18 cellular contexts compared by ENCODE assay signal in the genomic region with DNA sequence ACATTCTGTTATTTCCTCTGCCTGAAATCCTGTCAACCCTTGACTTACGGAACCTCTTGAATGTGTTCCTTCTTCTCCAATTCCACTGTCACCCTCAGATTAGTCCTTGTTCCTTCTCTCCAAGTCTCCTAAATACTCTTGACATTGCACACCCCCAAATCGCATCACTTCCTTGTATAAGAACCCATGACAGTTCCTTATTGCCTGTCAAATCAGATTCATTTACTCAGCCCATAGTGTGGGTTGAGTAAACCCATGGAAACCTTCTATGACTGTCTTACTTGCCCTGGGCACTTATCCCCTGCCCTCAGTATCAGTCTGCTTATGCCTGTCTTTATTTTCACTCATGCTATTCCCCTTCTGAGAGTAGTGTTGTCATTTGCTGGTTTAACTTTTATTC.
"Had no signal": no experiment of that assay in that cellular context is flagged by ENCODE, and none has a peak within 500 bp of the region (broad histone marks: within the 10 kb centered on the region; RNA-seq: fewer than 3 reads in every experiment).

No MANE protein-coding gene starts in this region.

- H3K36me3 ChIP-seq: adrenal gland, breast epithelium, suprapubic skin, transverse colon, vagina had no signal

- H3K27ac Mint-ChIP-seq: activated naive CD4-positive, alpha-beta T cell treated with anti-CD3 and anti-CD28 coated beads, Interleukin-2, amount 10 ng/mL, durations not matched to agents 7 days and 5 days; nephron progenitor cell; stimulated activated naive CD8-positive, alpha-beta T cell treated with anti-CD3 and anti-CD28 coated beads, Interleukin-15, Interleukin-2, amounts not matched to agents 100 ng/mL and 50 ng/mL, for 24 hours; T-helper 1 cell treated with Interleukin-12 subunit alpha and Interleukin-12 subunit beta and Interleukin-4 antibody, amounts not matched to agents 30 μg/mL and 1 μg/mL, for 36 hours had no signal

- DNase-seq: activated naive CD4-positive, alpha-beta T cell treated with anti-CD3 and anti-CD28 coated beads, Interleukin-2, amount 10 ng/mL, durations not matched to agents 7 days and 5 days; cerebellar nuclear complex; cortex of kidney; effector CD8-positive, alpha-beta T cell; midbrain; nephron progenitor cell; nucleus accumbens; retina; stimulated activated CD4-positive, alpha-beta T cell treated with anti-CD3 and anti-CD28 coated beads, Interleukin-2, amount 100 ng/mL, for 24 hours; transverse colon had no signal

- H3K27me3 ChIP-seq: adrenal gland, breast epithelium, suprapubic skin, transverse colon, vagina had no signal

- H3K4me3 Mint-ChIP-seq: activated naive CD4-positive, alpha-beta T cell treated with anti-CD3 and anti-CD28 coated beads, Interleukin-2, amount 10 ng/mL, durations not matched to agents 7 days and 5 days; nephron progenitor cell; stimulated activated naive CD8-positive, alpha-beta T cell treated with anti-CD3 and anti-CD28 coated beads, Interleukin-15, Interleukin-2, amounts not matched to agents 100 ng/mL and 50 ng/mL, for 24 hours; T-helper 1 cell treated with Interleukin-12 subunit alpha and Interleukin-12 subunit beta and Interleukin-4 antibody, amounts not matched to agents 30 μg/mL and 1 μg/mL, for 36 hours had no signal

- H3K4me1 ChIP-seq: breast epithelium, suprapubic skin had no signal

- H3K27ac ChIP-seq: adrenal gland, breast epithelium, suprapubic skin, transverse colon, vagina had no signal

- H3K4me3 ChIP-seq: adrenal gland, breast epithelium, suprapubic skin, transverse colon, vagina had no signal

- H3K9me3 Mint-ChIP-seq: activated naive CD4-positive, alpha-beta T cell treated with anti-CD3 and anti-CD28 coated beads, Interleukin-2, amount 10 ng/mL, durations not matched to agents 7 days and 5 days; nephron progenitor cell; stimulated activated naive CD8-positive, alpha-beta T cell treated with anti-CD3 and anti-CD28 coated beads, Interleukin-15, Interleukin-2, amounts not matched to agents 100 ng/mL and 50 ng/mL, for 24 hours; T-helper 1 cell treated with Interleukin-12 subunit alpha and Interleukin-12 subunit beta and Interleukin-4 antibody, amounts not matched to agents 30 μg/mL and 1 μg/mL, for 36 hours had no signal

- ATAC-seq: activated CD4-positive, CD25-positive, alpha-beta regulatory T cell treated with anti-CD3 and anti-CD28 coated beads, Interleukin-2, amount 50 U/mL, for 24 hours; esophagus mucosa had no signal

- H3K9me3 ChIP-seq: adrenal gland, breast epithelium, suprapubic skin, transverse colon, vagina had no signal
